ENCODE assay signal across 19 cellular contexts in genomic region chr16:66069576-66069975, GRCh38.
"Had no signal": no experiment of that assay in that cellular context is flagged by ENCODE, and none has a peak within 500 bp of the region (broad histone marks: within the 10 kb centered on the region; RNA-seq: fewer than 3 reads in every experiment).

No MANE protein-coding gene starts in this region.

- H3K9me3 ChIP-seq: gastrocnemius medialis, heart left ventricle, left lung, tibial nerve, vagina had no signal

- H3K27ac Mint-ChIP-seq: activated CD4-positive, alpha-beta T cell treated with anti-CD3 and anti-CD28 coated beads, Interleukin-2, amount 10 ng/mL, durations not matched to agents 7 days and 5 days; activated CD8-positive, alpha-beta T cell treated with anti-CD3 and anti-CD28 coated beads, Interleukin-2, amount 10 ng/mL, durations not matched to agents 7 days and 5 days; activated naive CD4-positive, alpha-beta T cell treated with anti-CD3 and anti-CD28 coated beads for 36 hours; activated T-cell treated with anti-CD3 and anti-CD28 coated beads, Interleukin-2, amount 50 U/mL, for 24 hours; T-helper 1 cell treated with Interleukin-12 subunit alpha and Interleukin-12 subunit beta and Interleukin-4 antibody, amounts not matched to agents 30 μg/mL and 1 μg/mL, for 36 hours had no signal

- H3K27me3 ChIP-seq: gastrocnemius medialis, heart left ventricle, tibial nerve, vagina had no signal

- H3K36me3 ChIP-seq: brain microvascular endothelial cell, gastrocnemius medialis, heart left ventricle, left lung, tibial nerve, vagina had no signal

- ATAC-seq: activated CD8-positive, alpha-beta T cell treated with anti-CD3 and anti-CD28 coated beads, Interleukin-2, amount 10 ng/mL, durations not matched to agents 7 days and 5 days; stimulated activated naive CD8-positive, alpha-beta T cell treated with anti-CD3 and anti-CD28 coated beads, Interleukin-15, Interleukin-2, amounts not matched to agents 100 U/mL and 50 U/mL, for 24 hours had no signal

- H3K9me3 Mint-ChIP-seq: activated CD4-positive, alpha-beta T cell treated with anti-CD3 and anti-CD28 coated beads, Interleukin-2, amount 10 ng/mL, durations not matched to agents 7 days and 5 days; activated naive CD4-positive, alpha-beta T cell treated with anti-CD3 and anti-CD28 coated beads for 36 hours; activated T-cell treated with anti-CD3 and anti-CD28 coated beads, Interleukin-2, amount 50 U/mL, for 24 hours; T-helper 1 cell treated with Interleukin-12 subunit alpha and Interleukin-12 subunit beta and Interleukin-4 antibody, amounts not matched to agents 30 μg/mL and 1 μg/mL, for 36 hours had no signal

- H3K27ac ChIP-seq: brain microvascular endothelial cell, coronary artery, heart left ventricle, left lung, parathyroid adenoma, tibial nerve, vagina had no signal

- H3K4me3 Mint-ChIP-seq: activated CD4-positive, alpha-beta T cell treated with anti-CD3 and anti-CD28 coated beads, Interleukin-2, amount 10 ng/mL, durations not matched to agents 7 days and 5 days; activated CD8-positive, alpha-beta T cell treated with anti-CD3 and anti-CD28 coated beads, Interleukin-2, amount 10 ng/mL, durations not matched to agents 7 days and 5 days; activated naive CD4-positive, alpha-beta T cell treated with anti-CD3 and anti-CD28 coated beads for 36 hours; activated T-cell treated with anti-CD3 and anti-CD28 coated beads, Interleukin-2, amount 50 U/mL, for 24 hours; T-helper 1 cell treated with Interleukin-12 subunit alpha and Interleukin-12 subunit beta and Interleukin-4 antibody, amounts not matched to agents 30 μg/mL and 1 μg/mL, for 36 hours had no signal

- H3K4me3 ChIP-seq: coronary artery, gastrocnemius medialis, heart left ventricle, left lung, tibial nerve, vagina had no signal

- DNase-seq: activated CD4-positive, alpha-beta T cell treated with anti-CD3 and anti-CD28 coated beads, Interleukin-2, amount 10 ng/mL, durations not matched to agents 7 days and 5 days; activated CD8-positive, alpha-beta T cell treated with anti-CD3 and anti-CD28 coated beads, Interleukin-2, amount 10 ng/mL, durations not matched to agents 7 days and 5 days; activated naive CD4-positive, alpha-beta T cell treated with anti-CD3 and anti-CD28 coated beads for 36 hours; activated T-cell treated with anti-CD3 and anti-CD28 coated beads, Interleukin-2, amount 50 U/mL, for 24 hours; brain microvascular endothelial cell; central memory CD4-positive, alpha-beta T cell; erythroblast; gastrocnemius medialis; heart left ventricle; kidney; left lung; midbrain; stimulated activated CD4-positive, alpha-beta T cell treated with anti-CD3 and anti-CD28 coated beads, Interleukin-2, amount 100 ng/mL, for 24 hours; stimulated activated naive CD8-positive, alpha-beta T cell treated with anti-CD3 and anti-CD28 coated beads, Interleukin-15, Interleukin-2, amounts not matched to agents 100 U/mL and 50 U/mL, for 24 hours had no signal

- H3K4me1 Mint-ChIP-seq: activated CD4-positive, alpha-beta T cell treated with anti-CD3 and anti-CD28 coated beads, Interleukin-2, amount 10 ng/mL, durations not matched to agents 7 days and 5 days had no signal
